Comparison of ENCODE assay signal across 1 cellular context in the genomic region with DNA sequence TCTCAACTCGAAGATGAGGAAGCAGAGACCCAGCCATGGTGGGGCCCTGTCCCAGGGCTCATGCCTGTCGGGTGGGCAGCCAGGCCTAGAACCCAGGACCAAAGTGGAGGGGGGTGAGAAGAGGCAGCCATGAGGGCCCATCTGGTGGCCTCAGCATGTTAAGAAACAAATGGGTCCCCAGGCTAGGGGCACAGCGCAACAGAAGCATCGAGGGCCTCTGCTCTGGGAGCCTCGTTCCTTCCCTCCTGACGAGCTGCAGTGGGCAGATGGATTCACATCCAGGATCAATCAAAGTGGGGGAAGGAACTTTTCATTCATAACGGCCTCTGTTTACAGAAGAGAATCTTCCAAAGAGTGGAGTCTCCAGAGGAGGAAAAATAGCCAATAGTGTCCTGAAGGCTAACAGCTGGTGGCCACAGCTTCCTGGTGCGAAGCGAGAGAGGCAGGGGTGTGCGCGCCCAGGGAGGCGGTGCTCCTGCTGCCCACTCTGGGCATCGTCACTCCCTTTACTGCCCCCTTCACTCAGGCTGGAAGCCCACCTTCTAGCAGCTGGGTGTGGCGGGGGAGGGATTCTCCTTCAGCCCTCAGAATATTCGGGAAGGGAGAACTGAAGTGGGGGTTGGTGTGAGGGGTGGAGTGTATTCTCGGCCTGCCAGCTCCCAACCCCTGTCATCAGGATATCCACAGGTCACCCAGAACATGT.
TF ChIP-seq lines count a peak whose summit lies in the region.

No MANE protein-coding gene starts in this region.

TF ChIP-seq in HepG2, 621 proteins besides CTCF, POLR2A, EP300 and RAD21:
- TF ChIP-seq KLF12 (CRISPR knock-in tag; IDR thresholded peaks at IDR 0.05; ENCODE audit: borderline replicate concordance) (no peak), ZNF598 (CRISPR knock-in tag; IDR thresholded peaks at IDR 0.05; ENCODE audit: borderline replicate concordance) (no peak), ZNF451 (CRISPR knock-in tag; IDR thresholded peaks at IDR 0.05) (no peak), PRPF4 (IDR thresholded peaks at IDR 0.05; ENCODE audit: low read depth, low read length, poor library complexity, severe bottlenecking) (no peak)
- TF ChIP-seq, protein P1, sequence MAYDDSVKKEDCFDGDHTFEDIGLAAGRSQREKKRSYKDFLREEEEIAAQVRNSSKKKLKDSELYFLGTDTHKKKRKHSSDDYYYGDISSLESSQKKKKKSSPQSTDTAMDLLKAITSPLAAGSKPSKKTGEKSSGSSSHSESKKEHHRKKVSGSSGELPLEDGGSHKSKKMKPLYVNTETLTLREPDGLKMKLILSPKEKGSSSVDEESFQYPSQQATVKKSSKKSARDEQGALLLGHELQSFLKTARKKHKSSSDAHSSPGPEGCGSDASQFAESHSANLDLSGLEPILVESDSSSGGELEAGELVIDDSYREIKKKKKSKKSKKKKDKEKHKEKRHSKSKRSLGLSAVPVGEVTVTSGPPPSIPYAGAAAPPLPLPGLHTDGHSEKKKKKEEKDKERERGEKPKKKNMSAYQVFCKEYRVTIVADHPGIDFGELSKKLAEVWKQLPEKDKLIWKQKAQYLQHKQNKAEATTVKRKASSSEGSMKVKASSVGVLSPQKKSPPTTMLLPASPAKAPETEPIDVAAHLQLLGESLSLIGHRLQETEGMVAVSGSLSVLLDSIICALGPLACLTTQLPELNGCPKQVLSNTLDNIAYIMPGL (CRISPR knock-in tag; IDR thresholded peaks at IDR 0.05; ENCODE audit: borderline replicate concordance in 1 of 2, low read depth in 1 of 2): no peak
- TF ChIP-seq, protein P2, sequence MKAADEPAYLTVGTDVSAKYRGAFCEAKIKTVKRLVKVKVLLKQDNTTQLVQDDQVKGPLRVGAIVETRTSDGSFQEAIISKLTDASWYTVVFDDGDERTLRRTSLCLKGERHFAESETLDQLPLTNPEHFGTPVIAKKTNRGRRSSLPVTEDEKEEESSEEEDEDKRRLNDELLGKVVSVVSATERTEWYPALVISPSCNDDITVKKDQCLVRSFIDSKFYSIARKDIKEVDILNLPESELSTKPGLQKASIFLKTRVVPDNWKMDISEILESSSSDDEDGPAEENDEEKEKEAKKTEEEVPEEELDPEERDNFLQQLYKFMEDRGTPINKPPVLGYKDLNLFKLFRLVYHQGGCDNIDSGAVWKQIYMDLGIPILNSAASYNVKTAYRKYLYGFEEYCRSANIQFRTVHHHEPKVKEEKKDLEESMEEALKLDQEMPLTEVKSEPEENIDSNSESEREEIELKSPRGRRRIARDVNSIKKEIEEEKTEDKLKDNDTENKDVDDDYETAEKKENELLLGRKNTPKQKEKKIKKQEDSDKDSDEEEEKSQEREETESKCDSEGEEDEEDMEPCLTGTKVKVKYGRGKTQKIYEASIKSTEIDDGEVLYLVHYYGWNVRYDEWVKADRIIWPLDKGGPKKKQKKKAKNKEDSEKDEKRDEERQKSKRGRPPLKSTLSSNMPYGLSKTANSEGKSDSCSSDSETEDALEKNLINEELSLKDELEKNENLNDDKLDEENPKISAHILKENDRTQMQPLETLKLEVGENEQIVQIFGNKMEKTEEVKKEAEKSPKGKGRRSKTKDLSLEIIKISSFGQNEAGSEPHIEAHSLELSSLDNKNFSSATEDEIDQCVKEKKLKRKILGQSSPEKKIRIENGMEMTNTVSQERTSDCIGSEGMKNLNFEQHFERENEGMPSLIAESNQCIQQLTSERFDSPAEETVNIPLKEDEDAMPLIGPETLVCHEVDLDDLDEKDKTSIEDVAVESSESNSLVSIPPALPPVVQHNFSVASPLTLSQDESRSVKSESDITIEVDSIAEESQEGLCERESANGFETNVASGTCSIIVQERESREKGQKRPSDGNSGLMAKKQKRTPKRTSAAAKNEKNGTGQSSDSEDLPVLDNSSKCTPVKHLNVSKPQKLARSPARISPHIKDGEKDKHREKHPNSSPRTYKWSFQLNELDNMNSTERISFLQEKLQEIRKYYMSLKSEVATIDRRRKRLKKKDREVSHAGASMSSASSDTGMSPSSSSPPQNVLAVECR (CRISPR knock-in tag; IDR thresholded peaks at IDR 0.05; ENCODE audit: borderline replicate concordance): no peak
